ENCODE assay signal across 17 cellular contexts in the genomic region with DNA sequence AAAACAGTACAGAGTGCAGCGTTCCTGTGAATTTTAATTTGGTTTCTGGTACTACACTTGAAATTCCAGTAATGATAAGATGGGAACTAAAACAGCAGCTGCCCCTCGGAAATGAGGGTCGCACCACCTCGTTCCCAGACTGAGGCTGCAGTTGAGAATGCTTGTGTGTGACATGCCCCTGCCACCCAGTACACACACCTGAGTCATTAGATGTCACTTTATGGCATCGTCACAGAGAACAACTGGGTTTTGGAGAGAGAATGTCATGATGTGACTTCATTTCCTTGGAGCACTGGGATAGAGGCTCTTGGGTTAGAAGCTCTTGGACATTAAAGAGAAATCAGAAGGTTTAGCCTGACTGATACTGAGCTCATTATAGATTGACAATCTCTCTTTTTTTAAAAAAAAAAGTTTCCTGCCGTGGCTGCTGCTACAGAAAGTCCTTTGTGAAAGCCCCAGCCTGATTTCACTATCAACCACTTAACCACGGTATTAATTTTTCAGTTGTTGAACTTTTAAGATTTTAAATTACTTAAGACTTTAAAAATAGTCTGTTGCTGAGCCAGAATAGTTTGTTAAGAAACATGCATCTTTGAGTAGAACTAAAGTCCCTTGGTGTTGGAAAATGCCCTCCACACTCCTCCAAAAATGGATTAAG. TPM values are rescaled to one million over a fixed set of nuclear protein-coding genes. Genes with fewer than 3 reads are reported as not detected.
DNase-seq lines count a peak whose midpoint lies in the region; ATAC-seq, FAIRE-seq and TF ChIP-seq lines count a peak whose summit lies in the region.
"Had no signal": no experiment of that assay in that cellular context is flagged by ENCODE, and none has a peak within 500 bp of the region (broad histone marks: within the 10 kb centered on the region; RNA-seq: fewer than 3 reads in every experiment).

No MANE protein-coding gene starts in this region.

- peaks cover 42% of the 10 kb centered on the region for H4K20me1 ChIP-seq in MM.1S (ENCODE audit: insufficient read depth, low read length)

- peaks cover 73% of the 10 kb centered on the region for H3K36me3 Mint-ChIP-seq in activated naive CD8-positive, alpha-beta T cell treated with anti-CD3 and anti-CD28 coated beads, Interleukin-2, amount 50 U/mL, for 24 hours (ENCODE audit: low read depth)
- peaks cover 25% of the 10 kb centered on the region for H3K36me3 Mint-ChIP-seq in activated naive CD8-positive, alpha-beta T cell treated with anti-CD3 and anti-CD28 coated beads for 36 hours
- peaks cover 91% of the 10 kb centered on the region for H3K36me3 Mint-ChIP-seq in stimulated activated effector memory CD8-positive, alpha-beta T cell treated with anti-CD3 and anti-CD28 coated beads, Interleukin-12 subunit alpha, Interleukin-12 subunit beta, amount 100 ng/mL, for 72 hours

- no peak overlapping the region for H2AFZ ChIP-seq in MM.1S (ENCODE audit: low read length)

- H3K27ac ChIP-seq in MM.1S (ENCODE audit: low read length): peak overlapping the region; percentile 14; the same call in 1 of the 2 replicates

- no peaks in the 10 kb centered on the region for H3K27me3 ChIP-seq in MM.1S (replicated peaks; ENCODE audit: insufficient read depth, low read length)

- no peak overlapping the region for H3K9ac ChIP-seq in MM.1S (ENCODE audit: low read length)

- H3K4me3 ChIP-seq in MM.1S (ENCODE audit: low read length): no peak overlapping the region
- H3K4me3 ChIP-seq: K562 had no signal

- peaks cover 19% of the 10 kb centered on the region for H3K36me3 ChIP-seq in MM.1S (replicated peaks; ENCODE audit: insufficient read depth, low read length)

- TF ChIP-seq CTCF in MM.1S (IDR thresholded peaks at IDR 0.05; ENCODE audit: low read length): no peak

- peak; percentile 48 for ATAC-seq in activated naive CD8-positive, alpha-beta T cell treated with anti-CD3 and anti-CD28 coated beads, Interleukin-2, amount 50 U/mL, for 24 hours
- ATAC-seq in HG02798 (IDR thresholded peaks at IDR 0.05; ENCODE audit: poor library complexity, unreplicated experiment): peak; percentile 74
- peak; percentile 29 for ATAC-seq in stimulated activated naive CD8-positive, alpha-beta T cell treated with anti-CD3 and anti-CD28 coated beads, Interleukin-15, Interleukin-2, amounts not matched to agents 100 U/mL and 50 U/mL, for 24 hours
- ATAC-seq in HG02763 (IDR thresholded peaks at IDR 0.05; ENCODE audit: unreplicated experiment): no peak
- ATAC-seq in stimulated activated effector memory CD8-positive, alpha-beta T cell treated with anti-CD3 and anti-CD28 coated beads, Interleukin-12 subunit alpha, Interleukin-12 subunit beta, amount 100 ng/mL, for 72 hours: no peak
- ATAC-seq: K562 had no signal

- peaks cover 49% of the 10 kb centered on the region for H3K4me1 Mint-ChIP-seq in activated naive CD8-positive, alpha-beta T cell treated with anti-CD3 and anti-CD28 coated beads, Interleukin-2, amount 50 U/mL, for 24 hours
- peaks cover 40% of the 10 kb centered on the region for H3K4me1 Mint-ChIP-seq in activated naive CD8-positive, alpha-beta T cell treated with anti-CD3 and anti-CD28 coated beads for 36 hours
- H3K4me1 Mint-ChIP-seq in stimulated activated effector memory CD8-positive, alpha-beta T cell treated with anti-CD3 and anti-CD28 coated beads, Interleukin-12 subunit alpha, Interleukin-12 subunit beta, amount 100 ng/mL, for 72 hours: peaks cover 36% of the 10 kb centered on the region

- H3K9me2 ChIP-seq in MM.1S (replicated peaks; ENCODE audit: insufficient read depth, low read length): no peaks in the 10 kb centered on the region

- H3K27me3 Mint-ChIP-seq in activated naive CD8-positive, alpha-beta T cell treated with anti-CD3 and anti-CD28 coated beads, Interleukin-2, amount 50 U/mL, for 24 hours: no peaks in the 10 kb centered on the region
- peaks cover 4% of the 10 kb centered on the region for H3K27me3 Mint-ChIP-seq in activated naive CD8-positive, alpha-beta T cell treated with anti-CD3 and anti-CD28 coated beads for 36 hours

- DNase-seq in activated naive CD8-positive, alpha-beta T cell treated with anti-CD3 and anti-CD28 coated beads, Interleukin-2, amount 50 U/mL, for 24 hours: no peak
- no peak for DNase-seq in activated naive CD8-positive, alpha-beta T cell treated with anti-CD3 and anti-CD28 coated beads for 36 hours
- DNase-seq in MM.1S (peak; percentile 62), frontal cortex (ENCODE audit: low spot score in 2 of 2) (no peak)
- DNase-seq in stimulated activated naive CD8-positive, alpha-beta T cell treated with anti-CD3 and anti-CD28 coated beads, Interleukin-15, Interleukin-2, amounts not matched to agents 100 U/mL and 50 U/mL, for 24 hours: no peak
- no peak for DNase-seq in stimulated activated effector memory CD8-positive, alpha-beta T cell treated with anti-CD3 and anti-CD28 coated beads, Interleukin-12 subunit alpha, Interleukin-12 subunit beta, amount 100 ng/mL, for 72 hours (ENCODE audit: low spot score in 2 of 2)
- DNase-seq: Caco-2, H9, NCI-H1105 treated with DMSO at 0.1 percent for 48 hours, NCI-H187 treated with DMSO at 0.1 percent for 48 hours, NCI-H446, NCI-H748 treated with DMSO at 0.1 percent for 48 hours, SIG-M5 had no signal

- 0 out of 2 replicates have a peak overlapping the region, but pooled peaks have one; percentile 4 for H3K4me2 ChIP-seq in MM.1S (ENCODE audit: low read depth, low read length)

- peaks cover 17% of the 10 kb centered on the region for H3K4me1 ChIP-seq in MM.1S (ENCODE audit: low read length)
- H3K4me1 ChIP-seq: Caco-2 had no signal

- peaks cover 31% of the 10 kb centered on the region for H3F3A ChIP-seq in MM.1S (ENCODE audit: insufficient read depth, low read length)

- H3K4me3 Mint-ChIP-seq in activated naive CD8-positive, alpha-beta T cell treated with anti-CD3 and anti-CD28 coated beads, Interleukin-2, amount 50 U/mL, for 24 hours: no peak overlapping the region
- no peak overlapping the region for H3K4me3 Mint-ChIP-seq in activated naive CD8-positive, alpha-beta T cell treated with anti-CD3 and anti-CD28 coated beads for 36 hours
- H3K4me3 Mint-ChIP-seq in stimulated activated effector memory CD8-positive, alpha-beta T cell treated with anti-CD3 and anti-CD28 coated beads, Interleukin-12 subunit alpha, Interleukin-12 subunit beta, amount 100 ng/mL, for 72 hours: no peak overlapping the region
- H3K4me3 Mint-ChIP-seq: H9 had no signal

- H3K79me2 ChIP-seq in MM.1S (ENCODE audit: low read length): peaks cover 93% of the 10 kb centered on the region

- H3K9me3 Mint-ChIP-seq in activated naive CD8-positive, alpha-beta T cell treated with anti-CD3 and anti-CD28 coated beads, Interleukin-2, amount 50 U/mL, for 24 hours: no peaks in the 10 kb centered on the region
- no peaks in the 10 kb centered on the region for H3K9me3 Mint-ChIP-seq in activated naive CD8-positive, alpha-beta T cell treated with anti-CD3 and anti-CD28 coated beads for 36 hours
- H3K9me3 Mint-ChIP-seq in stimulated activated effector memory CD8-positive, alpha-beta T cell treated with anti-CD3 and anti-CD28 coated beads, Interleukin-12 subunit alpha, Interleukin-12 subunit beta, amount 100 ng/mL, for 72 hours: no peaks in the 10 kb centered on the region
- H3K9me3 Mint-ChIP-seq: H9 had no signal

- FAIRE-seq in frontal cortex (lab: Jason Lieb, UNC): no peak
- FAIRE-seq: K562, RCC 7860 had no signal

- no peaks in the 10 kb centered on the region for H3K9me3 ChIP-seq in MM.1S (replicated peaks; ENCODE audit: insufficient read depth, low read length)
- H3K9me3 ChIP-seq: Caco-2 had no signal

- H3K27ac Mint-ChIP-seq in activated naive CD8-positive, alpha-beta T cell treated with anti-CD3 and anti-CD28 coated beads, Interleukin-2, amount 50 U/mL, for 24 hours: no peak overlapping the region
- H3K27ac Mint-ChIP-seq in activated naive CD8-positive, alpha-beta T cell treated with anti-CD3 and anti-CD28 coated beads for 36 hours: no peak overlapping the region
- H3K27ac Mint-ChIP-seq in stimulated activated effector memory CD8-positive, alpha-beta T cell treated with anti-CD3 and anti-CD28 coated beads, Interleukin-12 subunit alpha, Interleukin-12 subunit beta, amount 100 ng/mL, for 72 hours: no peak overlapping the region
- H3K27ac Mint-ChIP-seq: H9 had no signal

RNA-seq across cellular contexts. Expression of a gene that starts 24.5 kb away (rescaled TPM):
- total RNA-seq in activated naive CD8-positive, alpha-beta T cell treated with anti-CD3 and anti-CD28 coated beads for 36 hours: 10 to 100 TPM; 19.9 TPM
- 4.5 TPM for total RNA-seq in frontal cortex

Comparison
In these comparisons a context has a peak if more than half of its experiments do, and no peak if none do; other contexts are left out.
1. ATAC-seq: peak in activated naive CD8-positive, alpha-beta T cell treated with anti-CD3 and anti-CD28 coated beads, Interleukin-2, amount 50 U/mL, for 24 hours (single experiment), HG02798 (single experiment) and stimulated activated naive CD8-positive, alpha-beta T cell treated with anti-CD3 and anti-CD28 coated beads, Interleukin-15, Interleukin-2, amounts not matched to agents 100 U/mL and 50 U/mL, for 24 hours (single experiment); none in HG02763 (single experiment) and stimulated activated effector memory CD8-positive, alpha-beta T cell treated with anti-CD3 and anti-CD28 coated beads, Interleukin-12 subunit alpha, Interleukin-12 subunit beta, amount 100 ng/mL, for 72 hours (single experiment).